27 cellular contexts compared by ENCODE assay signal in the genomic region with DNA sequence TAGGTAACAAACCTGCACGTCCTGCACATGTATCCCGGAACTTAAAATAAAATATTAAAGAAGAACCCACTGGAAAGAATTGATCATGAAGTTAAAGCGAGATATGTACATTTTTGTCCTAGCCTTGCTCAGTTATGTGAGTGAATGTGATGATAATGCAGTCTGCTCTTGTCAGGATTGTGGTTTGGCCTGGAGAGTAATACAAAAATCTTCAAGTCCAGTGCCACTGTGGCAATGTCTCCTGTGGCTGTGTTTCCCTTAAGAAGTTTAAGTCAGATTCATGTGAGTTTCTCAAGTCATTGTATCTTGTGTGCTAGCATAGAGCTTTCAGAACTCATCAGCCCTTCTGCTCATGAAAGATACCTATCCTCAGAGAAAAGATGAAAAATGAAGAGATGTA. TPM values are rescaled to one million over a fixed set of nuclear protein-coding genes. Genes with fewer than 3 reads are reported as not detected.
"Had no signal": no experiment of that assay in that cellular context is flagged by ENCODE, and none has a peak within 500 bp of the region (broad histone marks: within the 10 kb centered on the region; RNA-seq: fewer than 3 reads in every experiment).

No MANE protein-coding gene starts in this region.

- H3K27ac Mint-ChIP-seq: nephron; neural progenitor cell; progenitor cell of endocrine pancreas; stimulated activated effector memory CD8-positive, alpha-beta T cell treated with anti-CD3 and anti-CD28 coated beads, Interleukin-12 subunit alpha, Interleukin-12 subunit beta, amount 100 ng/mL, for 72 hours; stimulated activated naive B cell treated with anti-CD40 and anti-IgM and Interleukin-4, amounts not matched to agents 10 μg/mL and 1 μg/mL and 100 μg/mL, for 72 hours; stimulated activated naive CD8-positive, alpha-beta T cell treated with anti-CD3 and anti-CD28 coated beads, Interleukin-15, Interleukin-2, amounts not matched to agents 100 ng/mL and 50 ng/mL, for 24 hours had no signal

- ATAC-seq: psoas muscle; right cardiac atrium; right lobe of liver; stimulated activated effector memory CD8-positive, alpha-beta T cell treated with anti-CD3 and anti-CD28 coated beads, Interleukin-12 subunit alpha, Interleukin-12 subunit beta, amount 100 ng/mL, for 72 hours; stimulated activated naive B cell treated with anti-CD40 and anti-IgM and Interleukin-4, amounts not matched to agents 10 μg/mL and 1 μg/mL and 100 μg/mL, for 72 hours had no signal

- H3K27ac ChIP-seq: neural progenitor cell, ovary, parathyroid adenoma, psoas muscle, right lobe of liver, sigmoid colon, stomach, thoracic aorta, thyroid gland, tibial nerve, upper lobe of left lung, vagina had no signal

- H3K9me3 ChIP-seq: ovary, psoas muscle, right lobe of liver, sigmoid colon, stomach, thoracic aorta, thyroid gland, tibial nerve, upper lobe of left lung, vagina had no signal

- H3K36me3 Mint-ChIP-seq: neural progenitor cell; stimulated activated effector memory CD8-positive, alpha-beta T cell treated with anti-CD3 and anti-CD28 coated beads, Interleukin-12 subunit alpha, Interleukin-12 subunit beta, amount 100 ng/mL, for 72 hours; stimulated activated naive B cell treated with anti-CD40 and anti-IgM and Interleukin-4, amounts not matched to agents 10 μg/mL and 1 μg/mL and 100 μg/mL, for 72 hours had no signal

- H3K9ac ChIP-seq: neural progenitor cell, parathyroid adenoma had no signal

- H3K36me3 ChIP-seq: neural progenitor cell, ovary, right lobe of liver, sigmoid colon, stomach, thoracic aorta, thyroid gland, tibial nerve, upper lobe of left lung, vagina had no signal

- H3K9me3 Mint-ChIP-seq: nephron; neural progenitor cell; stimulated activated effector memory CD8-positive, alpha-beta T cell treated with anti-CD3 and anti-CD28 coated beads, Interleukin-12 subunit alpha, Interleukin-12 subunit beta, amount 100 ng/mL, for 72 hours; stimulated activated naive B cell treated with anti-CD40 and anti-IgM and Interleukin-4, amounts not matched to agents 10 μg/mL and 1 μg/mL and 100 μg/mL, for 72 hours; stimulated activated naive CD8-positive, alpha-beta T cell treated with anti-CD3 and anti-CD28 coated beads, Interleukin-15, Interleukin-2, amounts not matched to agents 100 ng/mL and 50 ng/mL, for 24 hours had no signal

- H3K27me3 ChIP-seq: neural progenitor cell, ovary, right lobe of liver, sigmoid colon, stomach, thyroid gland, tibial nerve, upper lobe of left lung, vagina had no signal

- H3K4me3 Mint-ChIP-seq: nephron; neural progenitor cell; stimulated activated effector memory CD8-positive, alpha-beta T cell treated with anti-CD3 and anti-CD28 coated beads, Interleukin-12 subunit alpha, Interleukin-12 subunit beta, amount 100 ng/mL, for 72 hours; stimulated activated naive B cell treated with anti-CD40 and anti-IgM and Interleukin-4, amounts not matched to agents 10 μg/mL and 1 μg/mL and 100 μg/mL, for 72 hours; stimulated activated naive CD8-positive, alpha-beta T cell treated with anti-CD3 and anti-CD28 coated beads, Interleukin-15, Interleukin-2, amounts not matched to agents 100 ng/mL and 50 ng/mL, for 24 hours had no signal

- H3K79me2 ChIP-seq: parathyroid adenoma had no signal

- DNase-seq: occipital lobe; ovary; posterior cingulate gyrus; psoas muscle; right cardiac atrium; right lobe of liver; sigmoid colon; small intestine; stimulated activated CD4-positive, alpha-beta T cell treated with anti-CD3 and anti-CD28 coated beads, Interleukin-15, amount 100 ng/mL, for 24 hours; stimulated activated CD4-positive, alpha-beta T cell treated with anti-CD3 and anti-CD28 coated beads, Interleukin-2, amount 100 ng/mL, for 24 hours; stimulated activated CD4-positive, alpha-beta T cell treated with anti-CD3 and anti-CD28 coated beads, Interleukin-2, amount 100 ng/mL, for 48 hours; stimulated activated CD4-positive, alpha-beta T cell treated with anti-CD3 and anti-CD28 coated beads, Interleukin-4, amount 100 ng/mL, for 24 hours; stimulated activated naive B cell treated with anti-CD40 and anti-IgM and Interleukin-4, amounts not matched to agents 10 μg/mL and 1 μg/mL and 100 μg/mL, for 72 hours; stimulated activated naive CD4-positive, alpha-beta T cell treated with Interleukin-2 at 50 U/mL for 16 hours; stomach; thyroid gland; trophoblast cell; upper lobe of left lung had no signal

- H3K4me3 ChIP-seq: neural progenitor cell, ovary, psoas muscle, right lobe of liver, sigmoid colon, stomach, thoracic aorta, thyroid gland, tibial nerve, upper lobe of left lung, vagina had no signal

- H3K4me2 ChIP-seq: neural progenitor cell had no signal

- H3K4me1 Mint-ChIP-seq: nephron; stimulated activated effector memory CD8-positive, alpha-beta T cell treated with anti-CD3 and anti-CD28 coated beads, Interleukin-12 subunit alpha, Interleukin-12 subunit beta, amount 100 ng/mL, for 72 hours; stimulated activated naive B cell treated with anti-CD40 and anti-IgM and Interleukin-4, amounts not matched to agents 10 μg/mL and 1 μg/mL and 100 μg/mL, for 72 hours had no signal

- H3K4me1 ChIP-seq: neural progenitor cell, parathyroid adenoma, psoas muscle, right lobe of liver, sigmoid colon, stomach, thyroid gland, tibial nerve, upper lobe of left lung, vagina had no signal

- H2AFZ ChIP-seq: neural progenitor cell, parathyroid adenoma had no signal

RNA-seq across cellular contexts. Expression of gene ITGBL1, which starts 18.0 kb away (rescaled TPM):
- total RNA-seq: progenitor cell of endocrine pancreas had no signal
